ENCODE assay signal across 1 cellular context in genomic region chr10:44961931-44962750, GRCh38.
TF ChIP-seq lines count a peak whose summit lies in the region.

No MANE protein-coding gene starts in this region.

TF ChIP-seq in H1, 55 proteins besides CTCF, POLR2A, EP300 and RAD21:
- no peak for TF ChIP-seq SP4 (IDR thresholded peaks at IDR 0.05; ENCODE audit: low read length)
- no peak for TF ChIP-seq CEBPB (IDR thresholded peaks at IDR 0.05; ENCODE audit: low read depth, low read length)
- no peak for TF ChIP-seq CREB1 (IDR thresholded peaks at IDR 0.05)
- TF ChIP-seq EGR1 (IDR thresholded peaks at IDR 0.05; ENCODE audit: borderline replicate concordance, low read depth, low read length): no peak
- TF ChIP-seq PHF8 (conservative IDR thresholded peaks at IDR 0.05; ENCODE audit: low read depth, low read length): no peak
- no peak for TF ChIP-seq SUZ12 (IDR thresholded peaks at IDR 0.05; ENCODE audit: low read length)
- no peak for TF ChIP-seq RNF2 (IDR thresholded peaks at IDR 0.05; ENCODE audit: borderline replicate concordance, low read depth, low read length, missing control alignments, poor library complexity, severe bottlenecking)
- no peak for TF ChIP-seq GABPA (IDR thresholded peaks at IDR 0.05; ENCODE audit: borderline replicate concordance, insufficient read depth, low read length)
- no peak for TF ChIP-seq TEAD4 (IDR thresholded peaks at IDR 0.05; ENCODE audit: low read depth, low read length)
- TF ChIP-seq SRF (IDR thresholded peaks at IDR 0.05; ENCODE audit: low read depth, low read length): no peak
- no peak for TF ChIP-seq RFX5 (IDR thresholded peaks at IDR 0.05; ENCODE audit: borderline replicate concordance, low read depth, low read length)
- no peak for TF ChIP-seq CHD1 (IDR thresholded peaks at IDR 0.05; ENCODE audit: low read depth, low read length)
- TF ChIP-seq EZH2 (IDR thresholded peaks at IDR 0.05; ENCODE audit: low read depth, low read length, severe bottlenecking): no peak
- TF ChIP-seq HDAC6 (IDR thresholded peaks at IDR 0.05; ENCODE audit: low read depth, low read length): no peak
- no peak for TF ChIP-seq YY1 (IDR thresholded peaks at IDR 0.05; ENCODE audit: low read depth, low read length)
- TF ChIP-seq TBP (IDR thresholded peaks at IDR 0.05; ENCODE audit: low read depth, low read length): no peak
- TF ChIP-seq NANOG (IDR thresholded peaks at IDR 0.05; ENCODE audit: insufficient read depth, low read depth, low read length, poor library complexity, severe bottlenecking): no peak
